8 cellular contexts compared by ENCODE assay signal in the genomic region with DNA sequence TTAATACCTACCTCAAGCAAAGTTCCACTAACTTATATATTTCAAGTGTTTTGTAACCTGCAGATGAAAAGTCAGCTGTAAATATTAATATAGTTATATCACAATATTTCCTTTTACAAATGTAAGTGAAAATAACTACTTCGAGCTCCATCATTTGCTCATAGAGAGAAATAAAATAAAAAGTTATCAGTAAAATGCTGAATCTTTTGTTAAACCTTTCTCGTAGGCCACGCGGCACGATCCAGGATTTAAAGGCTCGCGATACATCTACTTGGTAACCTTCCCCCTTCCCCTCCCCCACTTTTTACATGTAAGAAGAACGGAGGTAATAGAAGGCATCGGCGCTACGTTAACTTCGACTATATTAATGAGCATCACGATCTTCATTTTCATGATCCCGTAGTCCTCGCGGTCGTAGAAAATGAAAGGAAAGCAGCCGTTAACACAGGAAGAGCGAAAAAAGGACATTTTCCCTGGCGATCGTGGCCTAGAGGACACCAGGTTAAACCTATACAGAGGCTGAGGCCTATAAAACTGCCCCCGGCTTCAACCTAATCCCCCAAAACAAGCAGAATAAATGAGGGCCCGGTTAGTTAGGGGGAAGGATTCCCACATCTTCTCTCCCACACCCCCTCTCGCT. TPM values are rescaled to one million over a fixed set of nuclear protein-coding genes. Genes with fewer than 3 reads are reported as not detected.
DNase-seq lines count a peak whose midpoint lies in the region; ATAC-seq and TF ChIP-seq lines count a peak whose summit lies in the region.

No MANE protein-coding gene starts in this region.

- ATAC-seq in left colon (peak; percentile 28), GM18858 (IDR thresholded peaks at IDR 0.05; ENCODE audit: unreplicated experiment) (no peak), HG02885 (IDR thresholded peaks at IDR 0.05; ENCODE audit: poor library complexity, unreplicated experiment) (no peak)

- no peaks in the 10 kb centered on the region for H3K9me3 Mint-ChIP-seq in MCF 10A (ENCODE audit: unreplicated experiment)

- no peaks in the 10 kb centered on the region for H3K9me2 ChIP-seq in PC-9 (ENCODE audit: insufficient read depth)

- peaks cover 52% of the 10 kb centered on the region for H4K20me1 ChIP-seq in PC-9 (ENCODE audit: insufficient read depth)

- H3K4me1 ChIP-seq in HEK293 (ENCODE audit: control insufficient read depth, insufficient read depth, low read length) (peaks cover 20% of the 10 kb centered on the region), PC-9 (replicated peaks; ENCODE audit: insufficient read depth) (peaks cover 33% of the 10 kb centered on the region)

- peak overlapping the region; percentile 90 for H3K4me3 Mint-ChIP-seq in MCF 10A (ENCODE audit: unreplicated experiment)

- intact Hi-C loops in PC-9 (cut with micrococcal nuclease; ENCODE audit: unreplicated experiment) (loop anchor here (1.0 to 10.0 kb wide), 2 partner anchors 40 to 116 kb away; partner anchors contain the start of gene SUPT16H), MCF 10A (cut with micrococcal nuclease) (loop anchor here (2.0 kb wide), 1 partner anchor 114 kb away; no protein-coding TSS in a partner anchor), left colon (cut with DNase I, micrococcal nuclease) (no loop called here)

- H3F3A ChIP-seq in PC-9 (ENCODE audit: insufficient read depth, low read depth): peaks cover 47% of the 10 kb centered on the region

- H3K36me3 ChIP-seq in HEK293 (ENCODE audit: control insufficient read depth in 2 of 2, insufficient read depth in 1 of 2, low read length in 2 of 2): peaks cover 23 to 52% of the 10 kb centered on the region in 2 experiments
- peaks cover 46% of the 10 kb centered on the region for H3K36me3 ChIP-seq in PC-9 (ENCODE audit: low read depth)

- no peaks in the 10 kb centered on the region for H3K27me3 ChIP-seq in PC-9 (ENCODE audit: insufficient read depth, low read depth)

- H3K27ac ChIP-seq in C4-2B (peak overlapping the region; percentile 92), HEK293 (ENCODE audit: extremely low read depth, low read depth, low read length) (peak overlapping the region; percentile 85), PC-9 (peak overlapping the region; percentile 81), substantia nigra (ENCODE audit: low read depth, low read length, poor library complexity, severe bottlenecking) (peak overlapping the region; percentile 94)

- H3K4me2 ChIP-seq in PC-9: peak overlapping the region; percentile 100

- CTCF ChIA-PET in HEK293 (lab: Yijun Ruan, JAX) (interaction anchor here (0.7 kb wide), 1 partner anchor 165 kb away, joined by 3 read pairs; no protein-coding TSS in a partner anchor), PC-9 (lab: Charles Lee) (no interaction called here), MCF 10A (lab: Yijun Ruan, JAX) (interaction anchor here (2.4 kb wide), 1 partner anchor 27 kb away, joined by 9 read pairs; no protein-coding TSS in a partner anchor)

- peaks cover 17% of the 10 kb centered on the region for H3K4me1 Mint-ChIP-seq in MCF 10A (ENCODE audit: insufficient read depth, unreplicated experiment)

- H2AFZ ChIP-seq in PC-9: no peak overlapping the region

- peaks cover 56% of the 10 kb centered on the region for H3K79me2 ChIP-seq in PC-9 (ENCODE audit: low read depth)

- H3K4me3 ChIP-seq in HEK293 (ENCODE audit: low read depth, low read length): peak overlapping the region; percentile 90
- peak overlapping the region; percentile 94 for H3K4me3 ChIP-seq in PC-9

- BruUV-seq in PC-9 (replicated peaks; lab: Mats Ljungman, UMichigan) (TSS peak; percentile 58), MCF 10A (replicated peaks; lab: Mats Ljungman, UMichigan) (TSS peak; percentile 54)

- POLR2A ChIA-PET in HEK293 (lab: Yijun Ruan, JAX) (interaction anchor here (0.7 to 2.9 kb wide), 2 partner anchors 12 to 168 kb away, joined by 6 to 13 read pairs; no protein-coding TSS in a partner anchor), PC-9 (lab: Charles Lee; ENCODE audit: unreplicated experiment) (no interaction called here), MCF 10A (lab: Yijun Ruan, JAX) (interaction anchor here (0.6 to 7.3 kb wide), 17 partner anchors 13 to 783 kb away, joined by 3 to 82 read pairs (median 4); partner anchors contain the start of genes CHD8 and SUPT16H)

- H3K9me3 ChIP-seq in HEK293 (ENCODE audit: control insufficient read depth, insufficient read depth, low read depth, low read length) (no peaks in the 10 kb centered on the region), PC-9 (ENCODE audit: insufficient read depth, low read depth) (no peaks in the 10 kb centered on the region)

- TF ChIP-seq CTCF in C4-2B (conservative IDR thresholded peaks at IDR 0.05) (no peak), HEK293 (tag by site-specific recombination; IDR thresholded peaks at IDR 0.05) (no peak), PC-9 (conservative IDR thresholded peaks at IDR 0.05) (no peak), MCF 10A (IDR thresholded peaks at IDR 0.05; ENCODE audit: unreplicated experiment) (no peak)

- H3K27ac Mint-ChIP-seq in MCF 10A (ENCODE audit: low read depth, unreplicated experiment): peak overlapping the region; percentile 99

- DNase-seq in PC-9: no peak
- DNase-seq in MCF 10A (ENCODE audit: unreplicated experiment): peak; percentile 70
- DNase-seq in left colon: peak; percentile 54 to 55
- DNase-seq in substantia nigra (lab: John Stamatoyannopoulos, UW): peak in 8 of 49 donors; percentile 15 to 39 (median 28)

- no peaks in the 10 kb centered on the region for H3K27me3 Mint-ChIP-seq in MCF 10A (ENCODE audit: insufficient read depth, unreplicated experiment)

- peaks cover 58% of the 10 kb centered on the region for H3K36me3 Mint-ChIP-seq in MCF 10A (ENCODE audit: insufficient read depth, unreplicated experiment)

TF ChIP-seq in HEK293, 187 proteins besides CTCF, POLR2A, EP300 and RAD21 (continues in another document):
- TF ChIP-seq ELK4 (IDR thresholded peaks at IDR 0.05; ENCODE audit: borderline replicate concordance, low read depth, low read length) (no peak), ZNF10 (tag by site-specific recombination; IDR thresholded peaks at IDR 0.05) (no peak), ZNF843 (tag by site-specific recombination; IDR thresholded peaks at IDR 0.05) (no peak), PRDM2 (tag by site-specific recombination; IDR thresholded peaks at IDR 0.05; ENCODE audit: borderline replicate concordance) (no peak)

RNA-seq across cellular contexts. Expression of gene HNRNPC, which starts 0.5 kb away (rescaled TPM):
- total RNA-seq in PC-9 (2021): 486 and 550 TPM in 2 replicates
- total RNA-seq in MCF 10A (2022): 882 and 1,027 TPM in 2 replicates
- total RNA-seq in left colon: 100 to 1,000 TPM; 251 to 271 TPM

RNA-seq across cellular contexts. Expression of gene RPGRIP1, which starts 11.2 kb away (rescaled TPM):
- total RNA-seq in PC-9 (2021) (0.75 and 2.1 TPM in 2 replicates), MCF 10A (2022) (not detected in 2 replicates), left colon (under 1 TPM in 1 of 2 donors, not detected in 1; 0.17 TPM)

Comparison
In these comparisons a context has a peak if more than half of its experiments do, and no peak if none do; other contexts are left out.
1. DNase-seq: peak in MCF 10A (single experiment) and left colon (2 of 2); none in PC-9 (0 of 2).
2. intact Hi-C loops: an anchor here in PC-9 (1.0 to 10.0 kb wide) and MCF 10A (2.0 kb wide); none called in left colon.
3. Peak in every context shown above with its lines, with median percentiles within 50 percentile points of each other: H3K27ac ChIP-seq.